11 cellular contexts compared by ENCODE assay signal in the genomic region with DNA sequence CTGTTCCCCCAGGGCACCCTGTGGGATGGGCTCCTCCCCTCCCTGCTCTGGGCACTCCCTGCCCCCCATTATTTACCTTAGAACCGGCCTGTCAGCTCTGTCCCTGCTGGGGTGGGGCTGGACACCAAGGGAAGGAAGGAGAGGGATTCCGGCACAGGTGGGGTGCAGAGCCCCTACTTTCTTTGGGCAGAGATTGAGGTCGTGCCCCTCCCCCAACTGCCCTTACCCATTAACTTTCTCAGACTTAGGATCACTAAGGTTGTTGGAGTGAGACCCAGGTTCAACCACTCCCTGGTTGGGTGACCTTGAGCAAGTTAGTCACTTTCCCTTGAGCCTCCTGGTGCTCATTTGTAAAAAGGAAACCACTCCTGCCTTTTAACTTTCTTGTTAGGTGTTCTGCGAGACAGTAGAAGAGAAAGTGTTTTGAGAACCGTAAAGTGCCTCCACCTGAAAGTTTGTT. TPM values are rescaled to one million over a fixed set of nuclear protein-coding genes. Genes with fewer than 3 reads are reported as not detected.
DNase-seq lines count a peak whose midpoint lies in the region; ATAC-seq and TF ChIP-seq lines count a peak whose summit lies in the region.
"Had no signal": no experiment of that assay in that cellular context is flagged by ENCODE, and none has a peak within 500 bp of the region (broad histone marks: within the 10 kb centered on the region; RNA-seq: fewer than 3 reads in every experiment).

No MANE protein-coding gene starts in this region.

- peak overlapping the region; percentile 96 for H2BK12ac ChIP-seq in trophoblast cell (ENCODE audit: low read length)

- peak overlapping the region in 1 of 3 donors; percentile 12 for H3K4me3 Mint-ChIP-seq in T-cell

- intact Hi-C loops in posterior vena cava (cut with DNase I) (loop anchor here in 1 of 2 donors (5.0 kb wide), 1 partner anchor 42 kb away; no protein-coding TSS in a partner anchor), tibial artery (cut with DNase I; ENCODE audit: low total_unique reads) (no loop called here)

- H2BK5ac ChIP-seq in trophoblast cell (ENCODE audit: low read depth, low read length, poor library complexity): peak overlapping the region; percentile 78

- H3K4me1 ChIP-seq in iPS DF 6.9 (ENCODE audit: control insufficient read depth, insufficient read depth, low read length): peaks cover 19% of the 10 kb centered on the region
- peaks cover 55 to 60% of the 10 kb centered on the region in 2 experiments for H3K4me1 ChIP-seq in trophoblast cell (ENCODE audit: control insufficient read depth in 1 of 2, insufficient read depth in 2 of 2, low read length in 2 of 2)
- peaks cover 0 to 38% (median 22%) of the 10 kb centered on the region in 4 donors for H3K4me1 ChIP-seq in tibial artery

- H2AFZ ChIP-seq in trophoblast cell (ENCODE audit: insufficient read depth, low read length, poor library complexity): no peak overlapping the region

- H3K27me3 ChIP-seq in iPS DF 6.9 (ENCODE audit: control insufficient read depth, insufficient read depth, low read length) (no peaks in the 10 kb centered on the region), trophoblast cell (ENCODE audit: insufficient read depth, low read length) (no peaks in the 10 kb centered on the region), tibial artery (no peaks in the 10 kb centered on the region)

- POLR2A ChIA-PET in T-cell (lab: Charles Lee): no interaction called here

- peak overlapping the region; percentile 77 for H3K27ac Mint-ChIP-seq in T-cell

- peak; percentile 35 to 61 (median 49) for ATAC-seq in T-cell (replicated peaks in 1 of 4)

- H3K4me3 ChIP-seq in iPS DF 6.9 (ENCODE audit: low read length) (no peak overlapping the region), trophoblast cell (ENCODE audit: low read depth, low read length) (no peak overlapping the region), tibial artery (no peak overlapping the region), coronary artery (no peak overlapping the region)

- in situ Hi-C loops in GM13977 (cut with MboI; ENCODE audit: low pct_unique_long_range_greater_than_20kb, low sequenced_read_pairs, unreplicated experiment): no loop called here

- H3K27ac ChIP-seq in iPS DF 6.9 (ENCODE audit: low read length) (peak overlapping the region; percentile 5), trophoblast cell (ENCODE audit: low read depth, low read length) (peak overlapping the region; percentile 99), tibial artery (no peak overlapping the region), coronary artery (no peak overlapping the region)

- H4K8ac ChIP-seq in trophoblast cell (ENCODE audit: low read depth, low read length): peak overlapping the region; percentile 44

- WGBS in iPS DF 6.9 (ENCODE audit: insufficient coverage, insufficient read length): no CpG with 5 or more reads among the region's 5 CpGs
- WGBS in trophoblast cell (ENCODE audit: extremely low coverage, insufficient coverage, insufficient read length): no CpG with 5 or more reads among the region's 5 CpGs

- H3K9me3 ChIP-seq in iPS DF 6.9 (ENCODE audit: control insufficient read depth, insufficient read depth, low read length): no peaks in the 10 kb centered on the region
- no peaks in the 10 kb centered on the region for H3K9me3 ChIP-seq in trophoblast cell (ENCODE audit: insufficient read depth, low read depth, low read length)
- H3K9me3 ChIP-seq in tibial artery: no peaks in the 10 kb centered on the region

- H3K14ac ChIP-seq in trophoblast cell (ENCODE audit: low read length): peak overlapping the region; percentile 74

- CTCF ChIA-PET in T-cell (lab: Charles Lee): no interaction called here

- H3K23ac ChIP-seq in trophoblast cell (ENCODE audit: low read length): no peak overlapping the region

- peaks cover 14% of the 10 kb centered on the region for H3K79me2 ChIP-seq in trophoblast cell (ENCODE audit: control insufficient read depth, insufficient read depth, low read length, poor library complexity)

- no peaks in the 10 kb centered on the region for H3K9me3 Mint-ChIP-seq in T-cell
- H3K9me3 Mint-ChIP-seq: neural crest cell had no signal

- H2BK120ac ChIP-seq in trophoblast cell (ENCODE audit: insufficient read depth, low read length, poor library complexity): peak overlapping the region; percentile 76

- peak overlapping the region; percentile 28 for H3K9ac ChIP-seq in trophoblast cell (ENCODE audit: low read length)

- H3K4ac ChIP-seq in trophoblast cell (ENCODE audit: low read depth, low read length): peak overlapping the region; percentile 16

- peak overlapping the region; percentile 70 for H3K18ac ChIP-seq in trophoblast cell (ENCODE audit: low read length)

- no peaks in the 10 kb centered on the region for H3K36me3 Mint-ChIP-seq in T-cell

- no peaks in the 10 kb centered on the region for H3K27me3 Mint-ChIP-seq in T-cell

- H2AK5ac ChIP-seq in trophoblast cell (ENCODE audit: low read length): peak overlapping the region; percentile 59

- TF ChIP-seq CTCF in GM13977 (IDR thresholded peaks at IDR 0.05; ENCODE audit: extremely low read depth, insufficient read depth, missing control alignments) (no peak), tibial artery (IDR thresholded peaks at IDR 0.05) (no peak), coronary artery (IDR thresholded peaks at IDR 0.05) (no peak)

- no peak overlapping the region for H4K12ac ChIP-seq in trophoblast cell (ENCODE audit: low read depth, low read length)

- peaks cover 11 to 26% (median 22%) of the 10 kb centered on the region in 3 donors for H3K4me1 Mint-ChIP-seq in T-cell

- DNase-seq in GM13977 (ENCODE audit: low spot score) (peak; percentile 23), T-cell (no peak), iPS DF 6.9 (ENCODE audit: low read depth, low spot score) (no peak), trophoblast cell (peak in 1 of 2 donors; percentile 47), posterior vena cava (ENCODE audit: low spot score) (no peak), NCI-H82 (lab: John Stamatoyannopoulos, UW) (no peak), tibial artery (no peak), coronary artery (ENCODE audit: low spot score) (no peak)
- DNase-seq: NCI-H1436, Right ventricle myocardium superior had no signal

- H3K4me2 ChIP-seq in trophoblast cell (ENCODE audit: low read length): peak overlapping the region; percentile 53

- H4K91ac ChIP-seq in trophoblast cell (ENCODE audit: low read depth, low read length): peak overlapping the region; percentile 88

- peaks cover 28% of the 10 kb centered on the region for H3K79me1 ChIP-seq in trophoblast cell (ENCODE audit: low read length)

- H3K36me3 ChIP-seq in iPS DF 6.9 (ENCODE audit: control insufficient read depth, insufficient read depth, low read length) (no peaks in the 10 kb centered on the region), trophoblast cell (ENCODE audit: control insufficient read depth in 1 of 2, insufficient read depth in 2 of 2, low read length in 2 of 2) (peaks cover 2% of the 10 kb centered on the region in 2 experiments), tibial artery (no peaks in the 10 kb centered on the region)

RNA-seq across cellular contexts. Expression of a gene that starts 57.0 kb away (rescaled TPM):
- under 1 TPM in 1 of 5 donors, not detected in 4; 0.07 TPM for total RNA-seq in T-cell
- 2.2 and 2.3 TPM in 2 replicates for polyA plus RNA-seq in trophoblast cell (2013)
- total RNA-seq in posterior vena cava: 100 to 1,000 TPM in 1 of 2 donors, 10 to 100 TPM in 1; 57.5 to 102 TPM

RNA-seq across cellular contexts. Expression of a gene that starts 57.6 kb away (rescaled TPM):
- total RNA-seq in T-cell: 100 to 1,000 TPM in 3 of 5 donors, 10 to 100 TPM in 2; 88.9 to 197 (median 172) TPM
- polyA plus RNA-seq in trophoblast cell (2013): 86.3 and 88.7 TPM in 2 replicates
- total RNA-seq in posterior vena cava: 10 to 100 TPM; 74.2 to 85.5 TPM

RNA-seq across cellular contexts. Expression of a gene that starts 57.9 kb away (rescaled TPM):
- total RNA-seq in T-cell: 10 to 100 TPM; 46.6 to 77.6 (median 63.6) TPM
- polyA plus RNA-seq in trophoblast cell (2013): 12.7 and 13.0 TPM in 2 replicates
- 10 to 100 TPM; 24.2 to 30.8 TPM for total RNA-seq in posterior vena cava

Comparison
In these comparisons a context has a peak if more than half of its experiments do, and no peak if none do; other contexts are left out.
1. H3K27ac ChIP-seq: peak in iPS DF 6.9 (single experiment) and trophoblast cell (single experiment); none in tibial artery (0 of 2) and coronary artery (0 of 2).
2. RNA of a gene that starts 57.0 kb away (total RNA-seq): 57.5 to 102 TPM in posterior vena cava; 0.07 TPM in T-cell; every median in the first group is over 10 times any median in the second.